Comparison of ENCODE assay signal across 8 cellular contexts in the genomic region with DNA sequence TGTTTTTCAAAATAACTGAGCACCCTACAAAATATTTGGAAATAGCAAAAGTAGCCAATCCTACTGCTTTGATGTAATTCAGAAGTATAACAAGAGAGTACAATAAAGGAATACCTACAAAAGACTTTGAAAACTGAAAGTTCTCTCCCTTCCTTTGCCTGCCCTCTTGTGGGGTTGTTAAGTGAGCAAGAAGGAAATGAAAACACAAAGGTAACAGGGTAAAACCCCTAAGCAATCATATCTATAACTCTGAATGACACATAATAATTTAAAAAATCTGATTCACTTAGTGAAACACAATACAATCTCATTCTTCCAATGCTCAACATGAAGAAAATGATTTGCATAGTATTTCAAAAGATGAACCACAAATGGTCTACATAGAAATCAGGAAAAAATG.
DNase-seq lines count a peak whose midpoint lies in the region; ATAC-seq, FAIRE-seq and TF ChIP-seq lines count a peak whose summit lies in the region.

No MANE protein-coding gene starts in this region.

- TF ChIP-seq POLR2A in endothelial cell of umbilical vein (IDR thresholded peaks at IDR 0.05; ENCODE audit: low read depth, low read length) (no peak), spleen (IDR thresholded peaks at IDR 0.05) (no peak)

- H3K27me3 Mint-ChIP-seq in activated CD4-positive, alpha-beta T cell treated with anti-CD3 and anti-CD28 coated beads for 36 hours: no peaks in the 10 kb centered on the region

- peaks cover 10% of the 10 kb centered on the region for H4K20me1 ChIP-seq in endothelial cell of umbilical vein (replicated peaks; ENCODE audit: control insufficient read depth, extremely low read depth, insufficient read depth, low read length)

- H3K4me2 ChIP-seq in endothelial cell of umbilical vein (ENCODE audit: insufficient read depth, low read length): no peak overlapping the region

- H3K4me3 Mint-ChIP-seq in activated CD4-positive, alpha-beta T cell treated with anti-CD3 and anti-CD28 coated beads for 36 hours: no peak overlapping the region

- peak; percentile 98 for ATAC-seq in activated CD4-positive, alpha-beta T cell treated with anti-CD3 and anti-CD28 coated beads for 36 hours

- no peaks in the 10 kb centered on the region for H3K9me3 ChIP-seq in endothelial cell of umbilical vein (replicated peaks; ENCODE audit: control insufficient read depth, insufficient read depth, low read length)
- no peaks in the 10 kb centered on the region for H3K9me3 ChIP-seq in spleen

- no peak for FAIRE-seq in endothelial cell of umbilical vein (lab: Jason Lieb, UNC)

- H3K4me3 ChIP-seq in endothelial cell of umbilical vein (replicated peaks in 1 of 3; ENCODE audit: insufficient read depth in 1 of 3, low read depth in 1 of 3, low read length in 3 of 3) (no peak overlapping the region), spleen (no peak overlapping the region)

- H3K36me3 ChIP-seq in endothelial cell of umbilical vein (ENCODE audit: control insufficient read depth in 2 of 2, extremely low read depth in 1 of 2, insufficient read depth in 2 of 2, low read length in 2 of 2) (no peaks in the 10 kb centered on the region), spleen (no peaks in the 10 kb centered on the region)

- DNase-seq in activated CD4-positive, alpha-beta T cell treated with anti-CD3 and anti-CD28 coated beads for 36 hours: peak; percentile 23
- no peak for DNase-seq in activated CD4-positive, alpha-beta T cell treated with anti-CD3 and anti-CD28 coated beads for 1 hour
- DNase-seq in HCEC 1CT: peak; percentile 10
- DNase-seq in NCI-H460 (ENCODE audit: extremely low read depth, low read depth): peak; percentile 12
- peak; percentile 73 for DNase-seq in endothelial cell of umbilical vein (ENCODE audit: low read depth, low spot score)
- DNase-seq in spleen: no peak
- no peak for DNase-seq in SHP77 treated with DMSO at 0.1 percent for 48 hours (lab: John Stamatoyannopoulos, UW)
- DNase-seq in NCI-H2107 treated with DMSO at 0.1 percent for 48 hours (lab: John Stamatoyannopoulos, UW; ENCODE audit: unreplicated experiment): no peak

- BruUV-seq in endothelial cell of umbilical vein (replicated peaks; lab: Mats Ljungman, UMichigan): no TSS peak

- no peak overlapping the region for H3K27ac Mint-ChIP-seq in activated CD4-positive, alpha-beta T cell treated with anti-CD3 and anti-CD28 coated beads for 36 hours

- peaks cover 14% of the 10 kb centered on the region for H3K36me3 Mint-ChIP-seq in activated CD4-positive, alpha-beta T cell treated with anti-CD3 and anti-CD28 coated beads for 36 hours (ENCODE audit: low read depth)

- peaks cover 2% of the 10 kb centered on the region for H3K9me3 Mint-ChIP-seq in activated CD4-positive, alpha-beta T cell treated with anti-CD3 and anti-CD28 coated beads for 36 hours (ENCODE audit: low read depth)

- CTCF ChIA-PET in activated CD4-positive, alpha-beta T cell treated with anti-CD3 and anti-CD28 coated beads for 36 hours (lab: Charles Lee): interaction anchor here (1.3 to 3.1 kb wide), 3 partner anchors 100 to 292 kb away, joined by 3 to 19 read pairs (median 3); no protein-coding TSS in a partner anchor
- CTCF ChIA-PET in endothelial cell of umbilical vein (lab: Charles Lee): interaction anchor here (0.7 to 5.9 kb wide), 10 partner anchors 13 to 103 kb away, joined by 3 to 105 read pairs (median 4); no protein-coding TSS in a partner anchor

- H2AFZ ChIP-seq in endothelial cell of umbilical vein (ENCODE audit: low read depth, low read length): no peak overlapping the region

- POLR2A ChIA-PET in activated CD4-positive, alpha-beta T cell treated with anti-CD3 and anti-CD28 coated beads for 36 hours (lab: Charles Lee): no interaction called here
- POLR2A ChIA-PET in endothelial cell of umbilical vein (lab: Charles Lee): no interaction called here

- H3K4me1 ChIP-seq in endothelial cell of umbilical vein (ENCODE audit: control insufficient read depth, extremely low read depth, insufficient read depth, low read length): peaks cover 9% of the 10 kb centered on the region
- H3K4me1 ChIP-seq in spleen: peaks cover 2 to 56% (median 22%) of the 10 kb centered on the region in 6 donors

- H3K9ac ChIP-seq in endothelial cell of umbilical vein (replicated peaks; ENCODE audit: extremely low read depth, insufficient read depth, low read length): no peak overlapping the region

- intact Hi-C loops in activated CD4-positive, alpha-beta T cell treated with anti-CD3 and anti-CD28 coated beads for 36 hours (cut with DNase I, micrococcal nuclease): loop anchor here (1.0 to 5.0 kb wide), 11 partner anchors 18 to 280 kb away; partner anchors contain the start of genes OCIAD1 (in 1 of the 2) and OCIAD2 (in 1 of the 2)
- intact Hi-C loops in endothelial cell of umbilical vein (cut with micrococcal nuclease) (loop anchor here (1.0 to 2.0 kb wide), 3 partner anchors 99 to 281 kb away; partner anchors contain the start of gene FRYL), spleen (cut with DNase I; ENCODE audit: low total_unique reads) (loop anchor here (10.0 kb wide), 1 partner anchor 107 kb away; no protein-coding TSS in a partner anchor)

- dilution Hi-C loops in endothelial cell of umbilical vein (cut with MboI; ENCODE audit: extremely low pct_ligation_motif_present, low sequenced_read_pairs): no loop called here

- H3K79me2 ChIP-seq in endothelial cell of umbilical vein (ENCODE audit: control insufficient read depth, insufficient read depth, low read length): peaks cover 38% of the 10 kb centered on the region

- H3K9me1 ChIP-seq in endothelial cell of umbilical vein (replicated peaks; ENCODE audit: control insufficient read depth, extremely low read depth, insufficient read depth, low read length): no peaks in the 10 kb centered on the region

- H3K4me1 Mint-ChIP-seq in activated CD4-positive, alpha-beta T cell treated with anti-CD3 and anti-CD28 coated beads for 36 hours: peaks cover 42% of the 10 kb centered on the region

- H3K27ac ChIP-seq in endothelial cell of umbilical vein (ENCODE audit: insufficient read depth, low read depth, low read length) (no peak overlapping the region), spleen (no peak overlapping the region)

- H3K27me3 ChIP-seq in endothelial cell of umbilical vein (ENCODE audit: control insufficient read depth in 2 of 2, insufficient read depth in 2 of 2, low read length in 2 of 2) (no peaks in the 10 kb centered on the region), spleen (replicated peaks in 1 of 7) (no peaks in the 10 kb centered on the region)

- TF ChIP-seq CTCF in endothelial cell of umbilical vein (IDR thresholded peaks at IDR 0.05; ENCODE audit: extremely low read depth in 1 of 2, insufficient read depth in 1 of 2, low read depth in 1 of 2, low read length in 2 of 2) (peak; percentile 8 to 33), spleen (IDR thresholded peaks at IDR 0.05 in 8 of 11, conservative IDR thresholded peaks at IDR 0.05 in 3 of 11) (peak in 7 of 11 experiments; percentile 16 to 44 (median 36))

TF ChIP-seq in endothelial cell of umbilical vein, 7 proteins besides CTCF, POLR2A, EP300 and RAD21:
- TF ChIP-seq GATA2 (IDR thresholded peaks at IDR 0.05; ENCODE audit: insufficient read depth, insufficient read length, low read depth, low read length): no peak
- peak; percentile 2 for TF ChIP-seq JUN (IDR thresholded peaks at IDR 0.05; ENCODE audit: borderline replicate concordance, insufficient read depth, insufficient read length, low read depth)
- TF ChIP-seq MAX (IDR thresholded peaks at IDR 0.05; ENCODE audit: insufficient read depth, insufficient read length): no peak

Comparison
In these comparisons a context has a peak if more than half of its experiments do, and no peak if none do; other contexts are left out.
1. DNase-seq: peak in activated CD4-positive, alpha-beta T cell treated with anti-CD3 and anti-CD28 coated beads for 36 hours (single experiment), HCEC 1CT (single experiment), NCI-H460 (single experiment) and endothelial cell of umbilical vein (single experiment); none in activated CD4-positive, alpha-beta T cell treated with anti-CD3 and anti-CD28 coated beads for 1 hour (single experiment), spleen (single experiment), SHP77 treated with DMSO at 0.1 percent for 48 hours (single experiment) and NCI-H2107 treated with DMSO at 0.1 percent for 48 hours (single experiment).